ENCODE assay signal across 2 cellular contexts in genomic region chr1:191155178-191155577, GRCh38.
TF ChIP-seq lines count a peak whose summit lies in the region.

No MANE protein-coding gene starts in this region.

TF ChIP-seq in GM23338, 12 proteins besides CTCF, POLR2A, EP300 and RAD21 (continued from another document):
- TF ChIP-seq ETS1 (IDR thresholded peaks at IDR 0.05) = no peak
- no peak for TF ChIP-seq ZNF462 (CRISPR knock-in tag; IDR thresholded peaks at IDR 0.05)
- no peak for TF ChIP-seq CREB1 (CRISPR knock-in tag; IDR thresholded peaks at IDR 0.05; ENCODE audit: low read depth)
- TF ChIP-seq NANOG (IDR thresholded peaks at IDR 0.05; ENCODE audit: borderline replicate concordance) = no peak
- no peak for TF ChIP-seq JUNB (IDR thresholded peaks at IDR 0.05; ENCODE audit: unreplicated experiment)
- no peak for TF ChIP-seq STAT1 (IDR thresholded peaks at IDR 0.05; ENCODE audit: unreplicated experiment)
- TF ChIP-seq POLR2AphosphoS5 (IDR thresholded peaks at IDR 0.05; ENCODE audit: low read depth) = no peak
- TF ChIP-seq REST (IDR thresholded peaks at IDR 0.05; ENCODE audit: unreplicated experiment) = no peak
- no peak for TF ChIP-seq EZH2 (IDR thresholded peaks at IDR 0.05; ENCODE audit: low read depth, unreplicated experiment)
- TF ChIP-seq ZNF114 (CRISPR knock-in tag; IDR thresholded peaks at IDR 0.05) = no peak

TF ChIP-seq in K562, 482 proteins besides CTCF, POLR2A, EP300 and RAD21 (continued from another document):
- TF ChIP-seq PKNOX1 (IDR thresholded peaks at IDR 0.05) = peak; percentile 31; the same call in 1 of the 2 replicates
